ENCODE assay signal across 8 cellular contexts in genomic region chr2:202265467-202266277, GRCh38. TPM values are rescaled to one million over a fixed set of nuclear protein-coding genes. Genes with fewer than 3 reads are reported as not detected.
DNase-seq lines count a peak whose midpoint lies in the region; ATAC-seq, FAIRE-seq and TF ChIP-seq lines count a peak whose summit lies in the region.

NOP58 (plus strand) TSS chr2:202265763; CDS start chr2:202265942, 179 bp downstream.

- peaks cover 46% of the 10 kb centered on the region for H4K20me1 ChIP-seq in astrocyte (ENCODE audit: insufficient read depth, low read length)

- peak within 1 kb of the TSS; percentile 90 for H3K4me2 ChIP-seq in astrocyte (ENCODE audit: low read length)

- H3K9ac ChIP-seq in astrocyte (ENCODE audit: low read length), result peak within 1 kb of the TSS; percentile 98
- H3K9ac ChIP-seq in rectal smooth muscle tissue (ENCODE audit: low read length), result peak within 1 kb of the TSS; percentile 96

- H3K4me3 ChIP-seq in astrocyte (ENCODE audit: insufficient read depth, low read depth, low read length) (peak within 1 kb of the TSS; percentile 99), rectal smooth muscle tissue (ENCODE audit: low read length) (peak within 1 kb of the TSS; percentile 100), aorta (ENCODE audit: low read length in 2 of 2) (peak within 1 kb of the TSS; percentile 84 to 94)

- FAIRE-seq in astrocyte (lab: Jason Lieb, UNC), result peak; percentile 9

- H3K27me3 Mint-ChIP-seq in astrocyte (ENCODE audit: low read depth, unreplicated experiment), result no peaks in the 10 kb centered on the region

- no peaks in the 10 kb centered on the region for H3K36me3 Mint-ChIP-seq in astrocyte (ENCODE audit: low read depth, unreplicated experiment)

- peak within 1 kb of the TSS; percentile 66 for H3K4me3 Mint-ChIP-seq in astrocyte (ENCODE audit: unreplicated experiment)

- TF ChIP-seq CTCF in astrocyte (IDR thresholded peaks at IDR 0.05; ENCODE audit: insufficient read depth, low read depth, low read length), result no peak

- WGBS in aorta, 2 donors, result 0 to 1% methylated on average over 54 of the region's 54 CpGs

- DNase-seq in NCI-H2029 (lab: John Stamatoyannopoulos, UW) (peak; percentile 94), T-helper 22 cell (ENCODE audit: low read depth) (peak; percentile 87), astrocyte (ENCODE audit: low read depth) (peak; percentile 91), hepatic stellate cell (ENCODE audit: low spot score) (peak; percentile 93), aorta (peak; percentile 95)

- H3K4me1 ChIP-seq in astrocyte (ENCODE audit: insufficient read depth, low read length) (peaks cover 5% of the 10 kb centered on the region), rectal smooth muscle tissue (ENCODE audit: control insufficient read depth, insufficient read depth, low read length) (peaks cover 9% of the 10 kb centered on the region), aorta (ENCODE audit: control insufficient read depth in 1 of 2, insufficient read depth in 2 of 2, low read length in 2 of 2) (no peaks in the 10 kb centered on the region)

- H3K9me3 Mint-ChIP-seq in astrocyte (ENCODE audit: unreplicated experiment), result no peaks in the 10 kb centered on the region

- H3K27me3 ChIP-seq in astrocyte (ENCODE audit: insufficient read depth, low read length) (no peaks in the 10 kb centered on the region), rectal smooth muscle tissue (ENCODE audit: control insufficient read depth, insufficient read depth, low read length) (no peaks in the 10 kb centered on the region), aorta (ENCODE audit: control insufficient read depth in 1 of 2, insufficient read depth in 2 of 2, low read length in 1 of 2) (no peaks in the 10 kb centered on the region)

- H3K4me1 Mint-ChIP-seq in astrocyte (ENCODE audit: low read depth, unreplicated experiment), result peaks cover 11% of the 10 kb centered on the region

- H3K27ac Mint-ChIP-seq in astrocyte (ENCODE audit: unreplicated experiment), result peak within 1 kb of the TSS; percentile 34

- TF ChIP-seq POLR2A in GM18505 (IDR thresholded peaks at IDR 0.05; ENCODE audit: borderline replicate concordance, extremely low read depth, insufficient read depth, insufficient read length), result peak; percentile 98

- peak within 1 kb of the TSS; percentile 97 for H3K27ac ChIP-seq in astrocyte (ENCODE audit: low read depth, low read length)
- peak within 1 kb of the TSS; percentile 97 for H3K27ac ChIP-seq in rectal smooth muscle tissue (ENCODE audit: low read depth, low read length)
- H3K27ac ChIP-seq in aorta (ENCODE audit: low read depth in 1 of 2, low read length in 2 of 2), result peak within 1 kb of the TSS; percentile 59 to 63

- H3K79me2 ChIP-seq in astrocyte (ENCODE audit: insufficient read depth, low read length), result peaks cover 52% of the 10 kb centered on the region

- intact Hi-C loops in aorta (cut with DNase I), result loop anchor here in 1 of 2 donors (10.0 kb wide), 1 partner anchor 109 kb away; the partner anchor contains the start of gene BMPR2

- H3K36me3 ChIP-seq in astrocyte (ENCODE audit: insufficient read depth, low read length), result no peaks in the 10 kb centered on the region
- H3K36me3 ChIP-seq in rectal smooth muscle tissue (ENCODE audit: control insufficient read depth, insufficient read depth, low read length), result peaks cover 2% of the 10 kb centered on the region
- H3K36me3 ChIP-seq in aorta (ENCODE audit: control insufficient read depth in 1 of 2, insufficient read depth in 2 of 2, low read length in 1 of 2), result no peaks in the 10 kb centered on the region

- H3K9me3 ChIP-seq in astrocyte (ENCODE audit: insufficient read depth, low read depth, low read length), result no peaks in the 10 kb centered on the region
- no peaks in the 10 kb centered on the region for H3K9me3 ChIP-seq in aorta (ENCODE audit: control insufficient read depth, low read length)

- peak; percentile 89 for ATAC-seq in GM18505 (IDR thresholded peaks at IDR 0.05; ENCODE audit: unreplicated experiment)
- ATAC-seq in HG02973 (IDR thresholded peaks at IDR 0.05; ENCODE audit: unreplicated experiment), result peak; percentile 82
- peak; percentile 99 for ATAC-seq in aorta (ENCODE audit: low FRiP score)

- H2AFZ ChIP-seq in astrocyte (ENCODE audit: low read depth, low read length), result peak within 1 kb of the TSS; percentile 87

RNA-seq across cellular contexts. Expression of gene NOP58, which starts in this region (rescaled TPM):
- total RNA-seq in astrocyte (61.7 and 64.1 TPM in 2 replicates), aorta (10 to 100 TPM; 42.4 to 49.2 TPM)
- 100 to 1,000 TPM in 1 of 2 donors, 10 to 100 TPM in 1; 29.2 to 102 TPM for polyA plus RNA-seq in aorta

Comparison
In these comparisons a context has a peak if more than half of its experiments do, and no peak if none do; other contexts are left out.
1. Peak in every context shown above with its lines: DNase-seq, ATAC-seq, H3K4me3 ChIP-seq and H3K27ac ChIP-seq.